In genomic region chr7:157887400-157887799, GRCh38 we compare ENCODE assay signal across 8 cellular contexts.
"Had no signal": no experiment of that assay in that cellular context is flagged by ENCODE, and none has a peak within 500 bp of the region (broad histone marks: within the 10 kb centered on the region; RNA-seq: fewer than 3 reads in every experiment).

No MANE protein-coding gene starts in this region.

- H3K27ac Mint-ChIP-seq: GM23338, H9 had no signal

- H3K4me1 Mint-ChIP-seq: GM23338 had no signal

- H3K9me3 Mint-ChIP-seq: GM23338 had no signal

- DNase-seq: H9, HCEC 1CT, IMR-90 had no signal

- H3K4me3 Mint-ChIP-seq: GM23338, H9 had no signal

- H2AFZ ChIP-seq: GM23338 had no signal

- H3K4me3 ChIP-seq: GM23338, K562 had no signal

- FAIRE-seq: H1, H54, HTR-8/SVneo, K562 had no signal

- H3K4me2 ChIP-seq: GM23338 had no signal

- ATAC-seq: GM23338, K562 had no signal
